ENCODE assay signal across 24 cellular contexts in the genomic region with DNA sequence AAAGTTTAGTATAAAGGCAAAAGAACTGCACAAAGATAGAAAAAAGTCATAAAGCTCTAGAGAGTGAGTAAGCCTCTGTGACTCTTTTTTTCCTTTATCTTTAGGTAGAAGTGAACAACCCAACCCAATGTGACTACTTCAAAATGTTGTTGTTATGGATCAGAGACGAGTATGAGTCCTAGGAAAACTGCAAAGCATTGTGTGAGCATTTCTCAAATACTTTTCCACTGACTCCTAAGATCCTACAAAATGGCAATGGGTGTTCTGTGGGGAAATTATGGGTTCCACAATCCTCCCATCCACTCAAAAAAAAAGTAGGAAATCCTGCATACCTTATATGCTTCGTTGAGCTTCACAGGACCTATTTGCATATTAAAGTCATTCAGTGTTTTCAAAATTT.
DNase-seq lines count a peak whose midpoint lies in the region; ATAC-seq and TF ChIP-seq lines count a peak whose summit lies in the region.
"Had no signal": no experiment of that assay in that cellular context is flagged by ENCODE, and none has a peak within 500 bp of the region (broad histone marks: within the 10 kb centered on the region; RNA-seq: fewer than 3 reads in every experiment).

No MANE protein-coding gene starts in this region.

- H2BK12ac ChIP-seq in mesenchymal stem cell (ENCODE audit: low read length in 2 of 2) (no peak overlapping the region), neuronal stem cell (ENCODE audit: low read length) (no peak overlapping the region)

- in situ Hi-C loops in Caki2 (cut with HindIII; ENCODE audit: low pct_unique_long_range_greater_than_20kb, low sequenced_read_pairs) (no loop called here), brain microvascular endothelial cell (cut with HindIII; ENCODE audit: low pct_ligation_motif_present, low sequenced_read_pairs) (no loop called here)

- H3K4me1 ChIP-seq in mesenchymal stem cell (ENCODE audit: control insufficient read depth, insufficient read depth, low read depth, low read length) (peaks cover 6% of the 10 kb centered on the region), sigmoid colon (peaks cover 0 to 11% (median 2%) of the 10 kb centered on the region in 4 donors), neuronal stem cell (ENCODE audit: control insufficient read depth in 2 of 2, insufficient read depth in 1 of 2, low read depth in 1 of 2, low read length in 2 of 2) (peaks cover 0 to 2% of the 10 kb centered on the region in 2 donors)
- H3K4me1 ChIP-seq: Caco-2, prostate gland, spleen, stomach had no signal

- intact Hi-C loops in sigmoid colon (cut with DNase I) = no loop called here

- H3K18ac ChIP-seq in mesenchymal stem cell (ENCODE audit: low read depth in 1 of 2, low read length in 2 of 2) = no peak overlapping the region
- no peak overlapping the region for H3K18ac ChIP-seq in neuronal stem cell (ENCODE audit: low read length)

- H4K91ac ChIP-seq in mesenchymal stem cell (ENCODE audit: low read length) = no peak overlapping the region
- H4K91ac ChIP-seq in neuronal stem cell (ENCODE audit: low read depth, low read length, poor library complexity) = no peak overlapping the region

- H3K36me3 ChIP-seq in brain microvascular endothelial cell (replicated peaks) = no peaks in the 10 kb centered on the region
- no peaks in the 10 kb centered on the region for H3K36me3 ChIP-seq in mesenchymal stem cell (ENCODE audit: control insufficient read depth in 1 of 2, insufficient read depth in 2 of 2, low read depth in 1 of 2, low read length in 2 of 2)
- no peaks in the 10 kb centered on the region for H3K36me3 ChIP-seq in sigmoid colon
- no peaks in the 10 kb centered on the region for H3K36me3 ChIP-seq in neuronal stem cell (replicated peaks in 1 of 2; ENCODE audit: control insufficient read depth in 2 of 2, insufficient read depth in 2 of 2, low read length in 2 of 2)
- H3K36me3 ChIP-seq: MG63, prostate gland, spleen, stomach had no signal

- TF ChIP-seq CTCF in brain microvascular endothelial cell (IDR thresholded peaks at IDR 0.05; ENCODE audit: low read depth, low read length, missing control alignments) (no peak), sigmoid colon (IDR thresholded peaks at IDR 0.05) (no peak)

- H4K8ac ChIP-seq in mesenchymal stem cell (ENCODE audit: low read length) (no peak overlapping the region), neuronal stem cell (ENCODE audit: low read depth, low read length) (no peak overlapping the region)

- H3K9ac ChIP-seq in mesenchymal stem cell (ENCODE audit: low read length) (peak overlapping the region; percentile 26), neuronal stem cell (ENCODE audit: low read depth, low read length, poor library complexity) (no peak overlapping the region)

- H2BK5ac ChIP-seq in mesenchymal stem cell (ENCODE audit: low read depth, low read length, poor library complexity, severe bottlenecking) = no peak overlapping the region
- no peak overlapping the region for H2BK5ac ChIP-seq in neuronal stem cell (ENCODE audit: low read length)

- H3K14ac ChIP-seq in mesenchymal stem cell (ENCODE audit: low read length in 2 of 2) (no peak overlapping the region), neuronal stem cell (ENCODE audit: low read length) (no peak overlapping the region)

- H3K9me3 ChIP-seq in mesenchymal stem cell (ENCODE audit: control insufficient read depth, low read length) (no peaks in the 10 kb centered on the region), sigmoid colon (no peaks in the 10 kb centered on the region), neuronal stem cell (replicated peaks in 1 of 2; ENCODE audit: control insufficient read depth in 2 of 2, insufficient read depth in 1 of 2, low read depth in 1 of 2, low read length in 2 of 2) (no peaks in the 10 kb centered on the region)
- H3K9me3 ChIP-seq: Caco-2, MG63, prostate gland, spleen, stomach had no signal

- H3K27ac ChIP-seq in brain microvascular endothelial cell = peak overlapping the region; percentile 86
- peak overlapping the region; percentile 8 for H3K27ac ChIP-seq in mesenchymal stem cell (ENCODE audit: low read length, poor library complexity, severe bottlenecking)
- H3K27ac ChIP-seq in sigmoid colon = no peak overlapping the region
- no peak overlapping the region for H3K27ac ChIP-seq in neuronal stem cell (replicated peaks; ENCODE audit: low read length)
- H3K27ac ChIP-seq: prostate gland, spleen, stomach had no signal

- no peak overlapping the region for H3K4me2 ChIP-seq in mesenchymal stem cell (ENCODE audit: low read length, poor library complexity, severe bottlenecking)
- H3K4me2 ChIP-seq in neuronal stem cell (ENCODE audit: insufficient read depth, low read length, poor library complexity, severe bottlenecking) = no peak overlapping the region

- H3K23ac ChIP-seq in mesenchymal stem cell (ENCODE audit: low read length in 2 of 2) (no peak overlapping the region), neuronal stem cell (ENCODE audit: low read depth, low read length, poor library complexity) (no peak overlapping the region)

- no peak overlapping the region for H2AK5ac ChIP-seq in mesenchymal stem cell (ENCODE audit: low read length, severe bottlenecking)
- no peak overlapping the region for H2AK5ac ChIP-seq in neuronal stem cell (ENCODE audit: low read depth, low read length)

- H2BK15ac ChIP-seq in mesenchymal stem cell (ENCODE audit: low read depth, poor library complexity, severe bottlenecking) = no peak overlapping the region
- no peak overlapping the region for H2BK15ac ChIP-seq in neuronal stem cell (ENCODE audit: low read length)

- no peak overlapping the region for H2BK120ac ChIP-seq in mesenchymal stem cell (ENCODE audit: low read depth, low read length)
- H2BK120ac ChIP-seq in neuronal stem cell (ENCODE audit: low read depth, low read length) = no peak overlapping the region

- H3K4ac ChIP-seq in mesenchymal stem cell (ENCODE audit: low read depth in 1 of 2, low read length in 2 of 2) = no peak overlapping the region
- H3K4ac ChIP-seq in neuronal stem cell (ENCODE audit: low read length) = no peak overlapping the region

- no peaks in the 10 kb centered on the region for H3K27me3 ChIP-seq in brain microvascular endothelial cell (replicated peaks)
- H3K27me3 ChIP-seq in mesenchymal stem cell (ENCODE audit: control insufficient read depth in 1 of 2, insufficient read depth in 1 of 2, low read length in 2 of 2) = no peaks in the 10 kb centered on the region
- H3K27me3 ChIP-seq in sigmoid colon = no peaks in the 10 kb centered on the region
- H3K27me3 ChIP-seq in neuronal stem cell (ENCODE audit: control insufficient read depth in 3 of 3, insufficient read depth in 3 of 3, low read depth in 1 of 3, low read length in 3 of 3) = no peaks in the 10 kb centered on the region
- H3K27me3 ChIP-seq: MG63 had no signal

- no peak for TF ChIP-seq EP300 in sigmoid colon (IDR thresholded peaks at IDR 0.05)

- H3K79me1 ChIP-seq in mesenchymal stem cell (replicated peaks; ENCODE audit: low read length, poor library complexity, severe bottlenecking) (no peaks in the 10 kb centered on the region), neuronal stem cell (ENCODE audit: low read depth, low read length) (no peaks in the 10 kb centered on the region)

- WGBS in mesenchymal stem cell = 57% methylated on average over 1 of the region's 2 CpGs
- 26 to 51% methylated on average over 2 of the region's 2 CpGs for WGBS in sigmoid colon, 2 donors
- no CpG with 5 or more reads among the region's 2 CpGs for WGBS in neuronal stem cell (ENCODE audit: extremely low coverage in 2 of 2, insufficient read length in 2 of 2, insufficient replicate concordance in 1 of 2), 2 donors

- H2AFZ ChIP-seq in mesenchymal stem cell (ENCODE audit: low read depth, low read length) = no peak overlapping the region
- H2AFZ ChIP-seq in neuronal stem cell (ENCODE audit: low read length) = no peak overlapping the region

- no peak for ATAC-seq in HG02852 (IDR thresholded peaks at IDR 0.05; ENCODE audit: unreplicated experiment)
- ATAC-seq: activated naive CD8-positive, alpha-beta T cell treated with anti-CD3 and anti-CD28 coated beads, Interleukin-2, amount 50 U/mL, for 24 hours; left lobe of liver had no signal

- peak; percentile 31 for DNase-seq in Caki2 (ENCODE audit: low read depth)
- peak; percentile 71 for DNase-seq in M059J (ENCODE audit: low read depth)
- DNase-seq in brain microvascular endothelial cell = peak; percentile 56
- DNase-seq in mesenchymal stem cell = peak; percentile 3
- no peak for DNase-seq in COLO668 (lab: John Stamatoyannopoulos, UW; ENCODE audit: unreplicated experiment)
- no peak for DNase-seq in sigmoid colon
- no peak for DNase-seq in neuronal stem cell (ENCODE audit: low spot score)
- DNase-seq: activated CD8-positive, alpha-beta memory T cell treated with anti-CD3 and anti-CD28 coated beads, Interleukin-2, amount 50 U/mL, for 48 hours; activated effector memory CD4-positive, alpha-beta T cell treated with anti-CD3 and anti-CD28 coated beads, Interleukin-2, amount 50 U/mL, for 16 hours; activated naive CD8-positive, alpha-beta T cell treated with anti-CD3 and anti-CD28 coated beads, Interleukin-2, amount 50 U/mL, for 24 hours; Caco-2; MG63; midbrain; NCI-H1436; NCI-H2171; NCI-H82; nephron progenitor cell; SIG-M5; spleen; stimulated activated CD4-positive, alpha-beta T cell treated with anti-CD3 and anti-CD28 coated beads, Interleukin-4, amount 100 ng/mL, for 4 hours; stomach had no signal

- H3K4me3 ChIP-seq in brain microvascular endothelial cell (ENCODE audit: low read depth, low read length) (no peak overlapping the region), mesenchymal stem cell (ENCODE audit: insufficient read depth in 1 of 2, low read depth in 1 of 2, low read length in 2 of 2) (no peak overlapping the region), sigmoid colon (no peak overlapping the region), neuronal stem cell (ENCODE audit: low read length in 2 of 2) (no peak overlapping the region)
- H3K4me3 ChIP-seq: MG63, prostate gland, spleen, stomach had no signal

- no peak for TF ChIP-seq POLR2A in sigmoid colon (IDR thresholded peaks at IDR 0.05)

Comparison
In these comparisons a context has a peak if more than half of its experiments do, and no peak if none do; other contexts are left out.
1. DNase-seq: peak in Caki2 (single experiment), M059J (single experiment), brain microvascular endothelial cell (single experiment) and mesenchymal stem cell (single experiment); none in COLO668 (single experiment), sigmoid colon (single experiment) and neuronal stem cell (single experiment).
2. H3K27ac ChIP-seq: peak in brain microvascular endothelial cell (single experiment) and mesenchymal stem cell (single experiment); none in sigmoid colon (0 of 4) and neuronal stem cell (single experiment).